ENCODE assay signal across 8 cellular contexts in the genomic region with DNA sequence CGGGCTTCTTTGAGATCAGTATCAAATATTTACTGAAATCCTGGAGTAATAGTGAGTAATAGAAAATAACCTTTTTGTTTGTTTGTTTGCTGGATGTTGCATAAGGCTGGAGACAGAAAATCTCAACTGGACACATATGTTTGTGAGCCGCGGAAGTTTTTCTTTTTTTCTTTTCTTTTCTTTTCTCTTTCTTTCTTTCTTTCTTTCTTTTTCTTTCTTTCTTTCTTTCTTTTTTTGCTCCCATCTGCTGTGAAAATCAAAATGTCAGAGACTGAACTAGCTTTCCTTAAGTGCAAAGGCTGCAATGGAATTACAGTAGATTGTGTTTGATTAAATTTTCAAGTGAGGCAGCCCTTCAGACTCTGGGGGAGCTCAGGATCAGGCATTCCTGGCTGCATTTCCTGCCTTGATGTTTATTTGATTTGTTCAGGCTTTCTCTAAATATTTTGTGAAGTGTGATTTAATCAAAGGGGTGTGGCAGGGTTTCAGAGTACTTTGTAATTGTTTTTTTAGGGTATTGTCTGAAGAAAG. TPM values are rescaled to one million over a fixed set of nuclear protein-coding genes. Genes with fewer than 3 reads are reported as not detected.
DNase-seq lines count a peak whose midpoint lies in the region; ATAC-seq, FAIRE-seq and TF ChIP-seq lines count a peak whose summit lies in the region.

No MANE protein-coding gene starts in this region.

- H3K9ac ChIP-seq in adipocyte (ENCODE audit: low read length) (peak overlapping the region; percentile 69), HepG2 (ENCODE audit: insufficient read depth, low read depth, low read length) (peak overlapping the region; percentile 72)

- peak overlapping the region; percentile 48 for H3K27ac Mint-ChIP-seq in activated T-cell treated with anti-CD3 and anti-CD28 coated beads, Interleukin-2, amount 50 U/mL, for 72 hours

- TF ChIP-seq RAD21 in HepG2 (CRISPR knock-in tag; IDR thresholded peaks at IDR 0.05), result no peak

- no peaks in the 10 kb centered on the region for H3K27me3 Mint-ChIP-seq in activated T-cell treated with anti-CD3 and anti-CD28 coated beads, Interleukin-2, amount 50 U/mL, for 72 hours (ENCODE audit: low read depth)

- H3K4me2 ChIP-seq in HepG2 (ENCODE audit: low read depth, low read length), result peak overlapping the region; percentile 74

- in situ Hi-C loops in HepG2 (cut with HindIII; ENCODE audit: extremely low pct_ligation_motif_present, low pct_unique_long_range_greater_than_20kb), result loop anchor here (25.0 kb wide), 2 partner anchors 105 to 405 kb away; a partner anchor contains a TSS

- peak overlapping the region; percentile 47 for H2AFZ ChIP-seq in HepG2 (ENCODE audit: low read length)

- H3K9me3 ChIP-seq in adipocyte (ENCODE audit: control insufficient read depth, low read length) (no peaks in the 10 kb centered on the region), HepG2 (ENCODE audit: low read length) (no peaks in the 10 kb centered on the region), tibial nerve (no peaks in the 10 kb centered on the region)

- H3K36me3 ChIP-seq in adipocyte (ENCODE audit: control insufficient read depth, insufficient read depth, low read length, severe bottlenecking), result no peaks in the 10 kb centered on the region
- peaks cover 0 to 1% of the 10 kb centered on the region in 2 experiments; a peak in 1 of 5 replicates for H3K36me3 ChIP-seq in HepG2 (replicated peaks in 1 of 2; ENCODE audit: control insufficient read depth in 1 of 2, insufficient read depth in 2 of 2, low read length in 2 of 2)
- H3K36me3 ChIP-seq in tibial nerve, result no peaks in the 10 kb centered on the region

- H3K4me3 ChIP-seq in adipocyte (ENCODE audit: low read length) (peak overlapping the region; percentile 86), HepG2 (replicated peaks in 1 of 3; ENCODE audit: insufficient read depth in 1 of 3, low read depth in 2 of 3, low read length in 3 of 3) (peak overlapping the region; percentile 65 to 88 (median 83)), tibial nerve (peak overlapping the region; percentile 68 to 88 (median 70))

- H3K9me3 Mint-ChIP-seq in activated T-cell treated with anti-CD3 and anti-CD28 coated beads, Interleukin-2, amount 50 U/mL, for 72 hours, result no peaks in the 10 kb centered on the region

- peaks cover 53% of the 10 kb centered on the region for H3K4me1 Mint-ChIP-seq in activated T-cell treated with anti-CD3 and anti-CD28 coated beads, Interleukin-2, amount 50 U/mL, for 72 hours (ENCODE audit: low read depth)

- no peaks in the 10 kb centered on the region for H3K4me1 ChIP-seq in adipocyte (ENCODE audit: control insufficient read depth, insufficient read depth, low read length)
- H3K4me1 ChIP-seq in HepG2 (ENCODE audit: insufficient read depth, low read length), result peaks cover 71% of the 10 kb centered on the region
- H3K4me1 ChIP-seq in tibial nerve, result peaks cover 0 to 15% (median 0%) of the 10 kb centered on the region in 4 donors

- POLR2A ChIA-PET in HepG2 (lab: Yijun Ruan, JAX), result interaction anchor here (0.9 to 3.2 kb wide), 8 partner anchors 9 to 229 kb away, joined by 3 to 15 read pairs (median 4); no protein-coding TSS in a partner anchor

- no peak for FAIRE-seq in HepG2 (lab: Jason Lieb, UNC)

- H3K79me2 ChIP-seq in HepG2 (ENCODE audit: insufficient read depth, low read length), result peaks cover 40% of the 10 kb centered on the region

- BruUV-seq in HepG2 (replicated peaks; lab: Mats Ljungman, UMichigan), result no TSS peak

- peak overlapping the region; percentile 77 to 92 for H3K4me3 Mint-ChIP-seq in activated T-cell treated with anti-CD3 and anti-CD28 coated beads, Interleukin-2, amount 50 U/mL, for 72 hours

- H3K27ac ChIP-seq in HepG2 (ENCODE audit: extremely low read length, insufficient read depth, low read length) (peak overlapping the region; percentile 80), tibial nerve (peak overlapping the region; percentile 65 to 83 (median 76))

- no peaks in the 10 kb centered on the region for H3K27me3 ChIP-seq in adipocyte (replicated peaks; ENCODE audit: control insufficient read depth, insufficient read depth, low read length)
- H3K27me3 ChIP-seq in HepG2 (ENCODE audit: control insufficient read depth in 1 of 2, insufficient read depth in 2 of 2, low read length in 2 of 2), result no peaks in the 10 kb centered on the region; a peak in 1 of 5 replicates
- no peaks in the 10 kb centered on the region for H3K27me3 ChIP-seq in tibial nerve

- intact Hi-C loops in HepG2 (cut with micrococcal nuclease; ENCODE audit: unreplicated experiment), result loop anchor here (1.0 to 5.0 kb wide), 5 partner anchors 27 to 210 kb away; no protein-coding TSS in a partner anchor

- no peaks in the 10 kb centered on the region for H4K20me1 ChIP-seq in HepG2 (ENCODE audit: insufficient read depth, low read length)

- WGBS in HepG2 (ENCODE audit: low lambda C conversion rate), result 2% methylated on average over 3 of the region's 3 CpGs
- WGBS in tibial nerve, 2 donors, result 18% methylated on average over 3 of the region's 3 CpGs

- CTCF ChIA-PET in HepG2 (lab: Yijun Ruan, JAX; ENCODE audit: low intra/inter-chr PET ratio, low total read pairs), result no interaction called here

- ATAC-seq in activated T-cell treated with anti-CD3 and anti-CD28 coated beads, Interleukin-2, amount 50 U/mL, for 72 hours (replicated peaks in 1 of 2), result no peak
- ATAC-seq in HepG2 (no peak), GM21737 (IDR thresholded peaks at IDR 0.05; ENCODE audit: unreplicated experiment) (no peak)

- DNase-seq in activated T-cell treated with anti-CD3 and anti-CD28 coated beads, Interleukin-2, amount 50 U/mL, for 72 hours, result no peak
- DNase-seq in activated T-cell treated with anti-CD3 and anti-CD28 coated beads for 4 hours, result no peak
- peak; percentile 43 for DNase-seq in adipocyte (ENCODE audit: low read depth)
- DNase-seq in HepG2 (ENCODE audit: low spot score), result no peak
- no peak for DNase-seq in tibial nerve (ENCODE audit: low spot score in 2 of 2)
- no peak for DNase-seq in central memory CD4-positive, alpha-beta T cell
- no peak for DNase-seq in activated CD4-positive, alpha-beta T cell treated with anti-CD3 and anti-CD28 coated beads, Interleukin-2, amount 50 U/mL, for 1 hour

- TF ChIP-seq CTCF in HepG2 (CRISPR knock-in tag; IDR thresholded peaks at IDR 0.05) (no peak), tibial nerve (IDR thresholded peaks at IDR 0.05) (no peak)

- no peak for TF ChIP-seq EP300 in HepG2 (IDR thresholded peaks at IDR 0.05; ENCODE audit: low read depth in 2 of 2, low read length in 2 of 2)
- no peak for TF ChIP-seq EP300 in HepG2 (CRISPR knock-in tag; IDR thresholded peaks at IDR 0.05; ENCODE audit: borderline replicate concordance)
- TF ChIP-seq EP300 in tibial nerve (IDR thresholded peaks at IDR 0.05), result no peak

- peaks cover 0 to 1% of the 10 kb centered on the region in 2 donors for H3K36me3 Mint-ChIP-seq in activated T-cell treated with anti-CD3 and anti-CD28 coated beads, Interleukin-2, amount 50 U/mL, for 72 hours (ENCODE audit: insufficient read depth in 2 of 2)

- TF ChIP-seq POLR2A in HepG2 (IDR thresholded peaks at IDR 0.05; ENCODE audit: insufficient read depth in 1 of 2, low read depth in 2 of 2, low read length in 2 of 2), result no peak
- no peak for TF ChIP-seq POLR2A in tibial nerve (IDR thresholded peaks at IDR 0.05)

TF ChIP-seq in HepG2, 621 proteins besides CTCF, POLR2A, EP300 and RAD21 (continues in another document):
- TF ChIP-seq, protein P1, sequence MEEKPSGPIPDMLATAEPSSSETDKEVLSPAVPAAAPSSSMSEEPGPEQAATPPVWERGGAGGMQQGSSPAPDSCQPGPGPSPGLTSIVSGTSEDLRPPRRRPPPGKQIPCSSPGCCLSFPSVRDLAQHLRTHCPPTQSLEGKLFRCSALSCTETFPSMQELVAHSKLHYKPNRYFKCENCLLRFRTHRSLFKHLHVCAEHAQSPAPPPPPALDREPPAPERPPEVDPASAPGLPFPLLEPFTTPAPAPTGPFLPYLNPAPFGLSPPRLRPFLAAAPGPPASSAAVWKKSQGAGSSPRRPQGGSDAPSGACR (CRISPR knock-in tag; IDR thresholded peaks at IDR 0.05), result 0 out of 2 replicates have a peak, but pooled peaks have one; percentile 16

RNA-seq across cellular contexts. Expression of a gene that starts 0.3 kb away (rescaled TPM):
- total RNA-seq in activated T-cell treated with anti-CD3 and anti-CD28 coated beads, Interleukin-2, amount 50 U/mL, for 72 hours, result 1 to 10 TPM; 6.5 to 7.6 TPM
- total RNA-seq in HepG2 (2016; rRNA removed; fragmentation: Illumina TruSeq; extraction: Trizol), result 8.2 and 14.8 TPM in 2 replicates
- 0.79 and 2.0 TPM in 2 replicates for total RNA-seq in HepG2 (2016; cell fraction: cytosol; rRNA removed; fragmentation: Illumina TruSeq; extraction: Trizol; ENCODE audit: low read depth)
- total RNA-seq in HepG2 (2016; cell fraction: insoluble cytoplasmic fraction; rRNA removed; fragmentation: Illumina TruSeq; extraction: Trizol), result 8.5 and 12.8 TPM in 2 replicates
- total RNA-seq in HepG2 (2016; cell fraction: membrane; rRNA removed; fragmentation: Illumina TruSeq; extraction: Trizol), result 3.9 and 4.5 TPM in 2 replicates
- total RNA-seq in HepG2 (2016; cell fraction: nucleus; rRNA removed; fragmentation: Illumina TruSeq; extraction: Trizol), result 17.8 and 23.0 TPM in 2 replicates
- 13.1 and 14.6 TPM in 2 replicates for polyA plus RNA-seq in HepG2 (2011; rRNA removed)
- 9.9 and 10.4 TPM in 2 replicates for polyA plus RNA-seq in HepG2 (2011; cell fraction: cytosol; rRNA removed)
- polyA plus RNA-seq in HepG2 (2011; cell fraction: nucleus; rRNA removed), result 29.4 and 34.8 TPM in 2 replicates
- polyA plus RNA-seq in HepG2 (2012), result 9.7 and 12.6 TPM in 2 replicates
- polyA plus RNA-seq in HepG2 (2016; cell fraction: cytosol; fragmentation: Illumina TruSeq; extraction: Trizol; ENCODE audit: low read depth), result 0.15 and 0.58 TPM in 2 replicates
- polyA plus RNA-seq in HepG2 (2016; cell fraction: insoluble cytoplasmic fraction; fragmentation: Illumina TruSeq; extraction: Trizol; ENCODE audit: low read depth), result 5.1 and 9.9 TPM in 2 replicates
- 0.74 and 1.2 TPM in 2 replicates for polyA plus RNA-seq in HepG2 (2016; cell fraction: membrane; fragmentation: Illumina TruSeq; extraction: Trizol; ENCODE audit: low read depth)
- polyA plus RNA-seq in HepG2 (2016; cell fraction: nucleus; fragmentation: Illumina TruSeq; extraction: Trizol; ENCODE audit: insufficient read depth, low read depth), result 12.9 and 13.2 TPM in 2 replicates
- polyA minus RNA-seq in HepG2 (2011; rRNA and poly(A)+ RNA removed; ENCODE audit: low replicate concordance), result 0.94 and 34.8 TPM in 2 replicates
- 19.9 and 22.5 TPM in 2 replicates for polyA minus RNA-seq in HepG2 (2011; cell fraction: cytosol; rRNA and poly(A)+ RNA removed)
- 96.2 and 115 TPM in 2 replicates for polyA minus RNA-seq in HepG2 (2011; cell fraction: nucleus; rRNA and poly(A)+ RNA removed)
- total RNA-seq in tibial nerve, result 10 to 100 TPM; 48.9 to 94.6 (median 75.8) TPM
